In genomic region chr10:124523301-124523871, GRCh38 we compare ENCODE assay signal across 11 cellular contexts.
DNase-seq lines count a peak whose midpoint lies in the region; ATAC-seq, FAIRE-seq and TF ChIP-seq lines count a peak whose summit lies in the region.
"Had no signal": no experiment of that assay in that cellular context is flagged by ENCODE, and none has a peak within 500 bp of the region (broad histone marks: within the 10 kb centered on the region; RNA-seq: fewer than 3 reads in every experiment).

No MANE protein-coding gene starts in this region.

- no peak for TF ChIP-seq POLR2A in gastrocnemius medialis (IDR thresholded peaks at IDR 0.05)

- TF ChIP-seq CTCF in RWPE2 (IDR thresholded peaks at IDR 0.05; ENCODE audit: poor library complexity, severe bottlenecking): no peak
- TF ChIP-seq CTCF in gastrocnemius medialis (IDR thresholded peaks at IDR 0.05 in 4 of 5, conservative IDR thresholded peaks at IDR 0.05 in 1 of 5): no peak

- peak; percentile 46 for FAIRE-seq in GM18507 (lab: Jason Lieb, UNC)

- no peaks in the 10 kb centered on the region for H3K36me3 ChIP-seq in RWPE2 (ENCODE audit: low read depth)
- H3K36me3 ChIP-seq in gastrocnemius medialis: no peaks in the 10 kb centered on the region
- H3K36me3 ChIP-seq: ascending aorta, heart right ventricle had no signal

- no peak for DNase-seq in GM18507 (ENCODE audit: extremely low spot score, insufficient read length, low read depth)
- DNase-seq in RWPE2 (ENCODE audit: low spot score): peak; percentile 45
- no peak for DNase-seq in gastrocnemius medialis
- DNase-seq in NCI-H187 (lab: John Stamatoyannopoulos, UW): no peak
- no peak for DNase-seq in T1000 (lab: John Stamatoyannopoulos, UW)
- DNase-seq in NCI-H526 treated with DMSO at 0.1 percent for 48 hours (lab: John Stamatoyannopoulos, UW): no peak
- no peak for DNase-seq in NCI-H2196 (lab: John Stamatoyannopoulos, UW; ENCODE audit: unreplicated experiment)
- DNase-seq: activated CD4-positive, alpha-beta T cell treated with anti-CD3 and anti-CD28 coated beads for 48 hours had no signal

- ATAC-seq in RWPE2 (ENCODE audit: low read depth) (no peak), gastrocnemius medialis (no peak)

- no peaks in the 10 kb centered on the region for H3K27me3 ChIP-seq in RWPE2 (ENCODE audit: insufficient read depth, poor library complexity, severe bottlenecking)
- H3K27me3 ChIP-seq in layer of hippocampus (ENCODE audit: control insufficient read depth, insufficient read depth, low read length): no peaks in the 10 kb centered on the region
- H3K27me3 ChIP-seq in gastrocnemius medialis: no peaks in the 10 kb centered on the region
- H3K27me3 ChIP-seq: ascending aorta, heart right ventricle had no signal

- intact Hi-C loops in gastrocnemius medialis (cut with DNase I; ENCODE audit: low total_unique reads): loop anchor here (5.0 to 10.0 kb wide), 5 partner anchors 61 to 631 kb away; partner anchors contain the start of genes LHPP and OAT

- peaks cover 5% of the 10 kb centered on the region for H3K4me1 ChIP-seq in RWPE2 (ENCODE audit: insufficient read depth, poor library complexity, severe bottlenecking)
- peaks cover 19 to 30% of the 10 kb centered on the region in 2 donors for H3K4me1 ChIP-seq in gastrocnemius medialis
- H3K4me1 ChIP-seq: ascending aorta had no signal

- no peak overlapping the region for H3K4me3 ChIP-seq in RWPE2 (ENCODE audit: severe bottlenecking)
- peak overlapping the region in 2 of 4 donors; percentile 9 to 14 for H3K4me3 ChIP-seq in gastrocnemius medialis
- H3K4me3 ChIP-seq: ascending aorta had no signal

- in situ Hi-C loops in gastrocnemius medialis (cut with MboI; ENCODE audit: low sequenced_read_pairs in 4 of 4): no loop called here

- H3K27ac ChIP-seq in RWPE2 (ENCODE audit: poor library complexity, severe bottlenecking) (no peak overlapping the region), layer of hippocampus (ENCODE audit: low read depth, low read length) (peak overlapping the region; percentile 62), gastrocnemius medialis (peak overlapping the region in 3 of 4 donors; percentile 25 to 90 (median 65))
- H3K27ac ChIP-seq: ascending aorta had no signal

- H3K9me3 ChIP-seq in RWPE2 (ENCODE audit: severe bottlenecking) (no peaks in the 10 kb centered on the region), gastrocnemius medialis (no peaks in the 10 kb centered on the region)
- H3K9me3 ChIP-seq: ascending aorta, heart right ventricle had no signal
